Comparison of ENCODE assay signal across 8 cellular contexts in the genomic region with DNA sequence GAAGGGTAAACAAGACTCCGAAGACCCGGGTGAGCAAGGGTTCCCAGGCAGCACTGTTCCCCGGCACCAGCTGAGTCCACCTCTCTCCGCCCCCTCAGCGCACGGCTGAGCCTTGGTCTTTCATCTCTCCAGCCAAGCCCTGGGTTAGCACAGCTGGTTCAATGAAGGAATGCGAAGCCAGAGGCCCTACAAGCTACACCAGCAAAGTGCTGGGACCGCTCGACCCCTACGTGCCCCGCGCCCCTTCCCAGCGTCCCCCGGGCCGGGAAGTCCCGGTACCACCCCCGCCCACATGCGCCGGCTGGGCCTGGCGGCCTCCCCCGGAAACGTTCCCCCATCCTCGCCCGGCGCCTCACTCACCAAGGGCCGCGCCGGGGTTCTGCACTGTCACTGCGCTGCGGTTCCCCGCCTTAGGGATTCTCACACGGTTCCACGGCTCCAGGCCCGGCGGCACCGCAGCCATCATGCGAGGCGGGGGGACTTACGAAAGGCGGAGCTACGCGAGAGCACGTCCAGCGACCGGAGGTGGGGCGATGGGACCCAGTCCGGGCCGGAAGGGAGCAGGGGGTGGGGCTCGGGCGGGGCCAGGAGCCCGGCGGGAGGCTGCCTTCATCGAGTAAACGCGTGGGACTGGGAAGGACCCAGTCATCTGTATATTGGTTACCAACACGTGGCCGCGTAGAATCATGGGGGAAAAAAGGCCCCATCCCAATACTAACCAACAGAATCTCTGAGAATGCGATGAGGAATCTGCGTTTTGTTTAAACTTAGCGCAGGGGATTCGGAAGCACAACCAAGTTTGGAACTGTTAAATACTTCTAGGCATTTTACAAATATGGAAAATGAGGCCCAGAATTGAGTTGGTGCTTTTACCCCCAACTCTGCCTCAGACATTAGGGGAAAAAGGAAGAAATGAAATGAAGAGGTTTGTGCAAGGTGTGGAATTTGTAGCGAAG. TPM values are rescaled to one million over a fixed set of nuclear protein-coding genes. Genes with fewer than 3 reads are reported as not detected.
DNase-seq lines count a peak whose midpoint lies in the region; ATAC-seq and TF ChIP-seq lines count a peak whose summit lies in the region.

No MANE protein-coding gene starts in this region.

- intact Hi-C loops in Right ventricle myocardium superior (cut with DNase I) = no loop called here
- intact Hi-C loops in ovary (cut with DNase I) = no loop called here
- intact Hi-C loops in thyroid gland (cut with DNase I) = no loop called here

- H3K4me3 ChIP-seq in GM12864 (ENCODE audit: low read depth, low read length) (peak overlapping the region; percentile 86), ovary (peak overlapping the region; percentile 84), thyroid gland (replicated peaks in 1 of 3) (peak overlapping the region; percentile 65 to 98 (median 77))

- H3K9me3 ChIP-seq in ovary = no peaks in the 10 kb centered on the region
- no peaks in the 10 kb centered on the region for H3K9me3 ChIP-seq in thyroid gland

- no peaks in the 10 kb centered on the region for H3K27me3 ChIP-seq in ovary
- no peaks in the 10 kb centered on the region for H3K27me3 ChIP-seq in thyroid gland

- ATAC-seq in HG02678 (IDR thresholded peaks at IDR 0.05; ENCODE audit: unreplicated experiment) (peak; percentile 94), Right ventricle myocardium superior (ENCODE audit: poor library complexity) (peak; percentile 99)

- no peak for TF ChIP-seq CTCF in GM12864 (IDR thresholded peaks at IDR 0.05; ENCODE audit: low read depth, low read length, missing control alignments)
- no peak for TF ChIP-seq CTCF in ovary (IDR thresholded peaks at IDR 0.05)
- TF ChIP-seq CTCF in thyroid gland (IDR thresholded peaks at IDR 0.05) = no peak

- TF ChIP-seq POLR2A in ovary (IDR thresholded peaks at IDR 0.05) (peak; percentile 68), thyroid gland (IDR thresholded peaks at IDR 0.05) (peak in 1 of 2 donors; percentile 70)

- no peak for TF ChIP-seq EP300 in ovary (IDR thresholded peaks at IDR 0.05)

- no peaks in the 10 kb centered on the region for H3K36me3 ChIP-seq in ovary
- no peaks in the 10 kb centered on the region for H3K36me3 ChIP-seq in thyroid gland

- DNase-seq in GM12864 (ENCODE audit: low read depth) = peak; percentile 65
- peak; percentile 88 for DNase-seq in NCI-H1105 treated with DMSO at 0.1 percent for 48 hours (lab: John Stamatoyannopoulos, UW)
- peak; percentile 82 for DNase-seq in SKM-1 treated with dmso at 0.1 percent for 144 hours (lab: John Stamatoyannopoulos, UW; ENCODE audit: unreplicated experiment)
- DNase-seq in activated naive CD8-positive, alpha-beta T cell treated with anti-CD3 and anti-CD28 coated beads, Interleukin-2, amount 50 U/mL, for 16 hours (ENCODE audit: low read depth, low spot score) = peak; percentile 81
- peak; percentile 94 for DNase-seq in Right ventricle myocardium superior
- DNase-seq in ovary = peak; percentile 86 to 93 (median 88)
- DNase-seq in thyroid gland = peak; percentile 90 to 91

- H3K27ac ChIP-seq in ovary = peak overlapping the region; percentile 75 to 85
- peak overlapping the region; percentile 76 to 93 (median 88) for H3K27ac ChIP-seq in thyroid gland

- WGBS in ovary, 3 donors = 2 to 4% (median 3%) methylated on average over 36 to 63 of the region's 63 CpGs
- 6 to 7% methylated on average over 26 to 33 of the region's 63 CpGs for WGBS in thyroid gland, 2 donors

- H3K4me1 ChIP-seq in ovary (ENCODE audit: insufficient read depth) (no peaks in the 10 kb centered on the region), thyroid gland (peaks cover 10 to 12% of the 10 kb centered on the region in 2 donors)

RNA-seq across cellular contexts. Expression of gene GTPBP8, which starts 28.7 kb away (rescaled TPM):
- total RNA-seq in Right ventricle myocardium superior = 28.4 TPM
- 10 to 100 TPM in 6 of 7 donors, 1 to 10 TPM in 1; 9.7 to 30.6 (median 14.0) TPM for total RNA-seq in ovary
- polyA plus RNA-seq in ovary = 10 to 100 TPM; 12.8 to 13.0 TPM
- 10 to 100 TPM; 23.5 to 50.1 (median 32.9) TPM for total RNA-seq in thyroid gland

RNA-seq across cellular contexts. Expression of gene CD200R1, which starts 44.6 kb away (rescaled TPM):
- total RNA-seq in Right ventricle myocardium superior = 0.75 TPM
- total RNA-seq in ovary = under 1 TPM; 0.11 to 0.97 (median 0.28) TPM
- 1 to 10 TPM in 1 of 2 donors, under 1 TPM in 1; 0.23 to 2.8 TPM for polyA plus RNA-seq in ovary
- 1 to 10 TPM in 2 of 4 donors, under 1 TPM in 2; 0.75 to 2.1 (median 0.99) TPM for total RNA-seq in thyroid gland

Comparison
In these comparisons a context has a peak if more than half of its experiments do, and no peak if none do; other contexts are left out.
1. Peak in every context shown above with its lines: DNase-seq, ATAC-seq, H3K4me3 ChIP-seq and H3K27ac ChIP-seq.